In the genomic region with DNA sequence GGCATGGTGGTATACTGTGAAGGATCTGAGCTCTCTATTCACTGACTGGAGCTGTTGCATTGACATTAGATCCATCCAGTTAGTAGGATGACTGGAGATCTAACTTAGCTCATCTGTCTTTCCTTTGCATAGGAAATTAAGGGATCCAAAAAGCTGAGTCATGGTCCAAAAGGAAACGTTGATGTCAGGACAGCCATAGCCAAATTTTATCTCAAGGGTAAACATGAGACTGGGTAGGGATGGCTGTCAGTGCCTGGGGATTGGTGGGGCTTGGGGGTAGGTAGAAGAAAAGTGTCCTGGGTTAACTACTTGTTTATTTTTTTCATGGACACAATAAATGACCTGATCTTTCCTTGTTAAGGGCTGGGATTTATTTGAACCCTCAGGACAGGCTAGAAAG, we compare ENCODE assay signal across 1 cellular context.
A peak's percentile ranks its signal among the peaks of the same experiment; 100 is the strongest.
TF ChIP-seq lines count a peak whose summit lies in the region.

No MANE protein-coding gene starts in this region.

TF ChIP-seq in HepG2, 621 proteins besides CTCF, POLR2A, EP300 and RAD21 (continued from another document and continues in another):
- peak; percentile 5 for TF ChIP-seq TEAD3 (CRISPR knock-in tag; optimal IDR thresholded peaks at IDR 0.05; ENCODE audit: borderline replicate concordance)
- no peak for TF ChIP-seq ZNF121 (CRISPR knock-in tag; IDR thresholded peaks at IDR 0.05)
- TF ChIP-seq, protein P1, sequence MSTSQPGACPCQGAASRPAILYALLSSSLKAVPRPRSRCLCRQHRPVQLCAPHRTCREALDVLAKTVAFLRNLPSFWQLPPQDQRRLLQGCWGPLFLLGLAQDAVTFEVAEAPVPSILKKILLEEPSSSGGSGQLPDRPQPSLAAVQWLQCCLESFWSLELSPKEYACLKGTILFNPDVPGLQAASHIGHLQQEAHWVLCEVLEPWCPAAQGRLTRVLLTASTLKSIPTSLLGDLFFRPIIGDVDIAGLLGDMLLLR (CRISPR knock-in tag; IDR thresholded peaks at IDR 0.05) = no peak
- TF ChIP-seq RBAK (CRISPR knock-in tag; IDR thresholded peaks at IDR 0.05) = no peak
- peak; percentile 23; the same call in 1 of the 2 replicates for TF ChIP-seq CREM (IDR thresholded peaks at IDR 0.05)
- TF ChIP-seq CREM (CRISPR knock-in tag; IDR thresholded peaks at IDR 0.05) = no peak
- TF ChIP-seq RCOR2 (CRISPR knock-in tag; IDR thresholded peaks at IDR 0.05) = no peak
- TF ChIP-seq, protein P2, sequence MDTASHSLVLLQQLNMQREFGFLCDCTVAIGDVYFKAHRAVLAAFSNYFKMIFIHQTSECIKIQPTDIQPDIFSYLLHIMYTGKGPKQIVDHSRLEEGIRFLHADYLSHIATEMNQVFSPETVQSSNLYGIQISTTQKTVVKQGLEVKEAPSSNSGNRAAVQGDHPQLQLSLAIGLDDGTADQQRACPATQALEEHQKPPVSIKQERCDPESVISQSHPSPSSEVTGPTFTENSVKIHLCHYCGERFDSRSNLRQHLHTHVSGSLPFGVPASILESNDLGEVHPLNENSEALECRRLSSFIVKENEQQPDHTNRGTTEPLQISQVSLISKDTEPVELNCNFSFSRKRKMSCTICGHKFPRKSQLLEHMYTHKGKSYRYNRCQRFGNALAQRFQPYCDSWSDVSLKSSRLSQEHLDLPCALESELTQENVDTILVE (CRISPR knock-in tag; IDR thresholded peaks at IDR 0.05) = 0 out of 2 replicates have a peak, but pooled peaks have one; percentile 49
- TF ChIP-seq, protein P3, sequence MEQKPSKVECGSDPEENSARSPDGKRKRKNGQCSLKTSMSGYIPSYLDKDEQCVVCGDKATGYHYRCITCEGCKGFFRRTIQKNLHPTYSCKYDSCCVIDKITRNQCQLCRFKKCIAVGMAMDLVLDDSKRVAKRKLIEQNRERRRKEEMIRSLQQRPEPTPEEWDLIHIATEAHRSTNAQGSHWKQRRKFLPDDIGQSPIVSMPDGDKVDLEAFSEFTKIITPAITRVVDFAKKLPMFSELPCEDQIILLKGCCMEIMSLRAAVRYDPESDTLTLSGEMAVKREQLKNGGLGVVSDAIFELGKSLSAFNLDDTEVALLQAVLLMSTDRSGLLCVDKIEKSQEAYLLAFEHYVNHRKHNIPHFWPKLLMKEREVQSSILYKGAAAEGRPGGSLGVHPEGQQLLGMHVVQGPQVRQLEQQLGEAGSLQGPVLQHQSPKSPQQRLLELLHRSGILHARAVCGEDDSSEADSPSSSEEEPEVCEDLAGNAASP (CRISPR knock-in tag; IDR thresholded peaks at IDR 0.05; ENCODE audit: borderline replicate concordance) = no peak
- peak; percentile 89; the same call in 1 of the 2 replicates for TF ChIP-seq NFE2 (CRISPR knock-in tag; IDR thresholded peaks at IDR 0.05)
- TF ChIP-seq, protein P4, sequence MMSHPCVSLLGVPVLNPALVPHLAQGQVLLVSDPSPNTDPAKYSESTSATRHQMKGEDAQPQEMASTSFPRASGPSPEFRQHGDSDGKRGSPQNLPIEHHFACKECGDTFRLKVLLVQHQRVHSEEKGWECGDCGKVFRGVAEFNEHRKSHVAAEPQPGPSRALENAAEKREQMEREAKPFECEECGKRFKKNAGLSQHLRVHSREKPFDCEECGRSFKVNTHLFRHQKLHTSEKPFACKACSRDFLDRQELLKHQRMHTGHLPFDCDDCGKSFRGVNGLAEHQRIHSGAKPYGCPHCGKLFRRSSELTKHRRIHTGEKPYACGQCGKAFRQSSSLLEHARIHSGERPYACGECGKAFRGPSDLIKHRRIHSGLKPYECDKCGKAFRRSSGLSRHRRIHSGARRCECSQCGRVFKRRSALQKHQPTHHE (CRISPR knock-in tag; IDR thresholded peaks at IDR 0.05; ENCODE audit: borderline replicate concordance) = no peak
- 0 out of 2 replicates have a peak, but pooled peaks have one; percentile 52 for TF ChIP-seq ZNF335 (CRISPR knock-in tag; IDR thresholded peaks at IDR 0.05)
- peak; percentile 87 to 96 for TF ChIP-seq MAFK (conservative IDR thresholded peaks at IDR 0.05 in 1 of 2, IDR thresholded peaks at IDR 0.05 in 1 of 2; ENCODE audit: low read length in 2 of 2)
- TF ChIP-seq GATAD2A (CRISPR knock-in tag; IDR thresholded peaks at IDR 0.05) = peak; percentile 69; the same call in 1 of the 2 replicates
- no peak for TF ChIP-seq GABPB1 (CRISPR knock-in tag; IDR thresholded peaks at IDR 0.05)
- TF ChIP-seq, protein P5, sequence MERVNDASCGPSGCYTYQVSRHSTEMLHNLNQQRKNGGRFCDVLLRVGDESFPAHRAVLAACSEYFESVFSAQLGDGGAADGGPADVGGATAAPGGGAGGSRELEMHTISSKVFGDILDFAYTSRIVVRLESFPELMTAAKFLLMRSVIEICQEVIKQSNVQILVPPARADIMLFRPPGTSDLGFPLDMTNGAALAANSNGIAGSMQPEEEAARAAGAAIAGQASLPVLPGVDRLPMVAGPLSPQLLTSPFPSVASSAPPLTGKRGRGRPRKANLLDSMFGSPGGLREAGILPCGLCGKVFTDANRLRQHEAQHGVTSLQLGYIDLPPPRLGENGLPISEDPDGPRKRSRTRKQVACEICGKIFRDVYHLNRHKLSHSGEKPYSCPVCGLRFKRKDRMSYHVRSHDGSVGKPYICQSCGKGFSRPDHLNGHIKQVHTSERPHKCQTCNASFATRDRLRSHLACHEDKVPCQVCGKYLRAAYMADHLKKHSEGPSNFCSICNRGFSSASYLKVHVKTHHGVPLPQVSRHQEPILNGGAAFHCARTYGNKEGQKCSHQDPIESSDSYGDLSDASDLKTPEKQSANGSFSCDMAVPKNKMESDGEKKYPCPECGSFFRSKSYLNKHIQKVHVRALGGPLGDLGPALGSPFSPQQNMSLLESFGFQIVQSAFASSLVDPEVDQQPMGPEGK (CRISPR knock-in tag; IDR thresholded peaks at IDR 0.05) = peak; percentile 63
- 0 out of 2 replicates have a peak, but pooled peaks have one; percentile 33 for TF ChIP-seq ZNF792 (CRISPR knock-in tag; IDR thresholded peaks at IDR 0.05)
- TF ChIP-seq, protein P6, sequence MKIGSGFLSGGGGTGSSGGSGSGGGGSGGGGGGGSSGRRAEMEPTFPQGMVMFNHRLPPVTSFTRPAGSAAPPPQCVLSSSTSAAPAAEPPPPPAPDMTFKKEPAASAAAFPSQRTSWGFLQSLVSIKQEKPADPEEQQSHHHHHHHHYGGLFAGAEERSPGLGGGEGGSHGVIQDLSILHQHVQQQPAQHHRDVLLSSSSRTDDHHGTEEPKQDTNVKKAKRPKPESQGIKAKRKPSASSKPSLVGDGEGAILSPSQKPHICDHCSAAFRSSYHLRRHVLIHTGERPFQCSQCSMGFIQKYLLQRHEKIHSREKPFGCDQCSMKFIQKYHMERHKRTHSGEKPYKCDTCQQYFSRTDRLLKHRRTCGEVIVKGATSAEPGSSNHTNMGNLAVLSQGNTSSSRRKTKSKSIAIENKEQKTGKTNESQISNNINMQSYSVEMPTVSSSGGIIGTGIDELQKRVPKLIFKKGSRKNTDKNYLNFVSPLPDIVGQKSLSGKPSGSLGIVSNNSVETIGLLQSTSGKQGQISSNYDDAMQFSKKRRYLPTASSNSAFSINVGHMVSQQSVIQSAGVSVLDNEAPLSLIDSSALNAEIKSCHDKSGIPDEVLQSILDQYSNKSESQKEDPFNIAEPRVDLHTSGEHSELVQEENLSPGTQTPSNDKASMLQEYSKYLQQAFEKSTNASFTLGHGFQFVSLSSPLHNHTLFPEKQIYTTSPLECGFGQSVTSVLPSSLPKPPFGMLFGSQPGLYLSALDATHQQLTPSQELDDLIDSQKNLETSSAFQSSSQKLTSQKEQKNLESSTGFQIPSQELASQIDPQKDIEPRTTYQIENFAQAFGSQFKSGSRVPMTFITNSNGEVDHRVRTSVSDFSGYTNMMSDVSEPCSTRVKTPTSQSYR (CRISPR knock-in tag; IDR thresholded peaks at IDR 0.05; ENCODE audit: borderline replicate concordance) = peak; percentile 50; the same call in 1 of the 2 replicates
- TF ChIP-seq NCOR1 (IDR thresholded peaks at IDR 0.05; ENCODE audit: borderline replicate concordance, low read length) = no peak
- TF ChIP-seq RBM22 (optimal IDR thresholded peaks at IDR 0.05; ENCODE audit: low read length) = no peak
- TF ChIP-seq FOSL2 (CRISPR knock-in tag; IDR thresholded peaks at IDR 0.05) = peak; percentile 65
- TF ChIP-seq YEATS2 (CRISPR knock-in tag; IDR thresholded peaks at IDR 0.05; ENCODE audit: borderline replicate concordance) = peak; percentile 43; the same call in 1 of the 2 replicates
- TF ChIP-seq NFE2L2 (IDR thresholded peaks at IDR 0.05; ENCODE audit: low read length) = peak; percentile 99
- peak; percentile 89 for TF ChIP-seq MAFF (IDR thresholded peaks at IDR 0.05; ENCODE audit: low read depth, low read length)
- TF ChIP-seq SAFB2 (CRISPR knock-in tag; IDR thresholded peaks at IDR 0.05; ENCODE audit: borderline replicate concordance, low read depth) = no peak
- TF ChIP-seq, protein P7, sequence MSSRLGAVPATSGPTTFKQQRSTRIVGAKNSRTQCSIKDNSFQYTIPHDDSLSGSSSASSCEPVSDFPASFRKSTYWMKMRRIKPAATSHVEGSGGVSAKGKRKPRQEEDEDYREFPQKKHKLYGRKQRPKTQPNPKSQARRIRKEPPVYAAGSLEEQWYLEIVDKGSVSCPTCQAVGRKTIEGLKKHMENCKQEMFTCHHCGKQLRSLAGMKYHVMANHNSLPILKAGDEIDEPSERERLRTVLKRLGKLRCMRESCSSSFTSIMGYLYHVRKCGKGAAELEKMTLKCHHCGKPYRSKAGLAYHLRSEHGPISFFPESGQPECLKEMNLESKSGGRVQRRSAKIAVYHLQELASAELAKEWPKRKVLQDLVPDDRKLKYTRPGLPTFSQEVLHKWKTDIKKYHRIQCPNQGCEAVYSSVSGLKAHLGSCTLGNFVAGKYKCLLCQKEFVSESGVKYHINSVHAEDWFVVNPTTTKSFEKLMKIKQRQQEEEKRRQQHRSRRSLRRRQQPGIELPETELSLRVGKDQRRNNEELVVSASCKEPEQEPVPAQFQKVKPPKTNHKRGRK (CRISPR knock-in tag; IDR thresholded peaks at IDR 0.05) = no peak
- TF ChIP-seq RBM39 (IDR thresholded peaks at IDR 0.05; ENCODE audit: low read depth, low read length, poor library complexity, severe bottlenecking) = no peak
- TF ChIP-seq, protein P8, sequence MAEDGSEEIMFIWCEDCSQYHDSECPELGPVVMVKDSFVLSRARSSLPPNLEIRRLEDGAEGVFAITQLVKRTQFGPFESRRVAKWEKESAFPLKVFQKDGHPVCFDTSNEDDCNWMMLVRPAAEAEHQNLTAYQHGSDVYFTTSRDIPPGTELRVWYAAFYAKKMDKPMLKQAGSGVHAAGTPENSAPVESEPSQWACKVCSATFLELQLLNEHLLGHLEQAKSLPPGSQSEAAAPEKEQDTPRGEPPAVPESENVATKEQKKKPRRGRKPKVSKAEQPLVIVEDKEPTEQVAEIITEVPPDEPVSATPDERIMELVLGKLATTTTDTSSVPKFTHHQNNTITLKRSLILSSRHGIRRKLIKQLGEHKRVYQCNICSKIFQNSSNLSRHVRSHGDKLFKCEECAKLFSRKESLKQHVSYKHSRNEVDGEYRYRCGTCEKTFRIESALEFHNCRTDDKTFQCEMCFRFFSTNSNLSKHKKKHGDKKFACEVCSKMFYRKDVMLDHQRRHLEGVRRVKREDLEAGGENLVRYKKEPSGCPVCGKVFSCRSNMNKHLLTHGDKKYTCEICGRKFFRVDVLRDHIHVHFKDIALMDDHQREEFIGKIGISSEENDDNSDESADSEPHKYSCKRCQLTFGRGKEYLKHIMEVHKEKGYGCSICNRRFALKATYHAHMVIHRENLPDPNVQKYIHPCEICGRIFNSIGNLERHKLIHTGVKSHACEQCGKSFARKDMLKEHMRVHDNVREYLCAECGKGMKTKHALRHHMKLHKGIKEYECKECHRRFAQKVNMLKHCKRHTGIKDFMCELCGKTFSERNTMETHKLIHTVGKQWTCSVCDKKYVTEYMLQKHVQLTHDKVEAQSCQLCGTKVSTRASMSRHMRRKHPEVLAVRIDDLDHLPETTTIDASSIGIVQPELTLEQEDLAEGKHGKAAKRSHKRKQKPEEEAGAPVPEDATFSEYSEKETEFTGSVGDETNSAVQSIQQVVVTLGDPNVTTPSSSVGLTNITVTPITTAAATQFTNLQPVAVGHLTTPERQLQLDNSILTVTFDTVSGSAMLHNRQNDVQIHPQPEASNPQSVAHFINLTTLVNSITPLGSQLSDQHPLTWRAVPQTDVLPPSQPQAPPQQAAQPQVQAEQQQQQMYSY (CRISPR knock-in tag; IDR thresholded peaks at IDR 0.05) = no peak
- no peak for TF ChIP-seq FOXA1 (IDR thresholded peaks at IDR 0.05)
- TF ChIP-seq FOXA1 (CRISPR knock-in tag; IDR thresholded peaks at IDR 0.05) = peak; percentile 87
- TF ChIP-seq ZNF136 (CRISPR knock-in tag; IDR thresholded peaks at IDR 0.05; ENCODE audit: low read depth) = 0 out of 2 replicates have a peak, but pooled peaks have one; percentile 32
- TF ChIP-seq, protein P9, sequence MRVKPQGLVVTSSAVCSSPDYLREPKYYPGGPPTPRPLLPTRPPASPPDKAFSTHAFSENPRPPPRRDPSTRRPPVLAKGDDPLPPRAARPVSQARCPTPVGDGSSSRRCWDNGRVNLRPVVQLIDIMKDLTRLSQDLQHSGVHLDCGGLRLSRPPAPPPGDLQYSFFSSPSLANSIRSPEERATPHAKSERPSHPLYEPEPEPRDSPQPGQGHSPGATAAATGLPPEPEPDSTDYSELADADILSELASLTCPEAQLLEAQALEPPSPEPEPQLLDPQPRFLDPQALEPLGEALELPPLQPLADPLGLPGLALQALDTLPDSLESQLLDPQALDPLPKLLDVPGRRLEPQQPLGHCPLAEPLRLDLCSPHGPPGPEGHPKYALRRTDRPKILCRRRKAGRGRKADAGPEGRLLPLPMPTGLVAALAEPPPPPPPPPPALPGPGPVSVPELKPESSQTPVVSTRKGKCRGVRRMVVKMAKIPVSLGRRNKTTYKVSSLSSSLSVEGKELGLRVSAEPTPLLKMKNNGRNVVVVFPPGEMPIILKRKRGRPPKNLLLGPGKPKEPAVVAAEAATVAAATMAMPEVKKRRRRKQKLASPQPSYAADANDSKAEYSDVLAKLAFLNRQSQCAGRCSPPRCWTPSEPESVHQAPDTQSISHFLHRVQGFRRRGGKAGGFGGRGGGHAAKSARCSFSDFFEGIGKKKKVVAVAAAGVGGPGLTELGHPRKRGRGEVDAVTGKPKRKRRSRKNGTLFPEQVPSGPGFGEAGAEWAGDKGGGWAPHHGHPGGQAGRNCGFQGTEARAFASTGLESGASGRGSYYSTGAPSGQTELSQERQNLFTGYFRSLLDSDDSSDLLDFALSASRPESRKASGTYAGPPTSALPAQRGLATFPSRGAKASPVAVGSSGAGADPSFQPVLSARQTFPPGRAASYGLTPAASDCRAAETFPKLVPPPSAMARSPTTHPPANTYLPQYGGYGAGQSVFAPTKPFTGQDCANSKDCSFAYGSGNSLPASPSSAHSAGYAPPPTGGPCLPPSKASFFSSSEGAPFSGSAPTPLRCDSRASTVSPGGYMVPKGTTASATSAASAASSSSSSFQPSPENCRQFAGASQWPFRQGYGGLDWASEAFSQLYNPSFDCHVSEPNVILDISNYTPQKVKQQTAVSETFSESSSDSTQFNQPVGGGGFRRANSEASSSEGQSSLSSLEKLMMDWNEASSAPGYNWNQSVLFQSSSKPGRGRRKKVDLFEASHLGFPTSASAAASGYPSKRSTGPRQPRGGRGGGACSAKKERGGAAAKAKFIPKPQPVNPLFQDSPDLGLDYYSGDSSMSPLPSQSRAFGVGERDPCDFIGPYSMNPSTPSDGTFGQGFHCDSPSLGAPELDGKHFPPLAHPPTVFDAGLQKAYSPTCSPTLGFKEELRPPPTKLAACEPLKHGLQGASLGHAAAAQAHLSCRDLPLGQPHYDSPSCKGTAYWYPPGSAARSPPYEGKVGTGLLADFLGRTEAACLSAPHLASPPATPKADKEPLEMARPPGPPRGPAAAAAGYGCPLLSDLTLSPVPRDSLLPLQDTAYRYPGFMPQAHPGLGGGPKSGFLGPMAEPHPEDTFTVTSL (CRISPR knock-in tag; IDR thresholded peaks at IDR 0.05; ENCODE audit: borderline replicate concordance) = no peak
- 0 out of 2 replicates have a peak, but pooled peaks have one; percentile 32 for TF ChIP-seq POGZ (CRISPR knock-in tag; IDR thresholded peaks at IDR 0.05)
- no peak for TF ChIP-seq LCORL (IDR thresholded peaks at IDR 0.05)
- TF ChIP-seq LCORL (CRISPR knock-in tag; IDR thresholded peaks at IDR 0.05) = peak; percentile 80
- peak; percentile 30; the same call in 1 of the 2 replicates for TF ChIP-seq HNF4A (CRISPR knock-in tag; IDR thresholded peaks at IDR 0.05)
- peak; percentile 44; the same call in 1 of the 2 replicates for TF ChIP-seq MIER3 (CRISPR knock-in tag; IDR thresholded peaks at IDR 0.05; ENCODE audit: borderline replicate concordance)
- TF ChIP-seq IRF2 (CRISPR knock-in tag; IDR thresholded peaks at IDR 0.05) = peak; percentile 43; the same call in 1 of the 2 replicates
